ENCODE assay signal across 1 cellular context in genomic region chr6:13688692-13689196, GRCh38.
TF ChIP-seq lines count a peak whose summit lies in the region.

No MANE protein-coding gene starts in this region.

TF ChIP-seq in K562, 482 proteins besides CTCF, POLR2A, EP300 and RAD21 (continued from another document and continues in another):
- TF ChIP-seq RNF219 (CRISPR knock-in tag; IDR thresholded peaks at IDR 0.05) (no peak), CBX3 (IDR thresholded peaks at IDR 0.05; ENCODE audit: borderline replicate concordance in 1 of 2, low read length in 2 of 2) (peak in 1 of 2 experiments; percentile 90; a peak in 1 of 3 replicates), RBM15 (IDR thresholded peaks at IDR 0.05; ENCODE audit: insufficient read depth, low read length) (no peak), KLF13 (tag; IDR thresholded peaks at IDR 0.05; ENCODE audit: borderline replicate concordance, low read depth) (no peak), ZNF75A (CRISPR knock-in tag; IDR thresholded peaks at IDR 0.05) (no peak), SMAD1 (IDR thresholded peaks at IDR 0.05; ENCODE audit: low read depth, low read length, partially characterized antibody) (no peak), STAG1 (CRISPR knock-in tag; IDR thresholded peaks at IDR 0.05; ENCODE audit: borderline replicate concordance) (no peak), SIN3B (IDR thresholded peaks at IDR 0.05; ENCODE audit: low read depth) (no peak), ZNF655 (CRISPR knock-in tag; IDR thresholded peaks at IDR 0.05) (no peak), XRCC3 (IDR thresholded peaks at IDR 0.05) (no peak), TAF15 (IDR thresholded peaks at IDR 0.05; ENCODE audit: low read depth, low read length) (no peak), TOE1 (IDR thresholded peaks at IDR 0.05; ENCODE audit: borderline replicate concordance) (peak; percentile 40; the same call in 1 of the 2 replicates), TOE1 (CRISPR knock-in tag; IDR thresholded peaks at IDR 0.05; ENCODE audit: borderline replicate concordance, low read depth) (no peak), ZFX (CRISPR knock-in tag; IDR thresholded peaks at IDR 0.05) (no peak), ZNF408 (CRISPR knock-in tag; IDR thresholded peaks at IDR 0.05; ENCODE audit: low read depth) (no peak), HDAC2 (IDR thresholded peaks at IDR 0.05) (no peak; the same call in none of the 2 replicates), ZBTB33 (CRISPR knock-in tag; IDR thresholded peaks at IDR 0.05) (peak; percentile 50; the same call in 1 of the 2 replicates), ZBED1 (IDR thresholded peaks at IDR 0.05) (no peak; the same call in 1 of the 2 replicates), ZNF830 (CRISPR knock-in tag; IDR thresholded peaks at IDR 0.05) (no peak), TAL1 (IDR thresholded peaks at IDR 0.05) (peak; percentile 78), TBL1XR1 (IDR thresholded peaks at IDR 0.05; ENCODE audit: low read length in 2 of 2) (peak in 1 of 2 experiments; percentile 72; a peak in 1 of 4 replicates), MTA2 (IDR thresholded peaks at IDR 0.05; ENCODE audit: low read depth) (peak; percentile 71), ZNF436 (CRISPR knock-in tag; IDR thresholded peaks at IDR 0.05) (no peak), ZNF24 (IDR thresholded peaks at IDR 0.05) (no peak), HDAC8 (tag; IDR thresholded peaks at IDR 0.05) (no peak), TEAD4 (IDR thresholded peaks at IDR 0.05; ENCODE audit: low read length) (peak; percentile 89), TEAD4 (CRISPR knock-in tag; IDR thresholded peaks at IDR 0.05; ENCODE audit: borderline replicate concordance) (no peak), ZNF707 (CRISPR knock-in tag; conservative IDR thresholded peaks at IDR 0.05) (no peak), MBD1 (CRISPR knock-in tag; IDR thresholded peaks at IDR 0.05) (no peak), U2AF1 (optimal IDR thresholded peaks at IDR 0.05; ENCODE audit: low read depth, low read length) (no peak)
- TF ChIP-seq, protein P1, sequence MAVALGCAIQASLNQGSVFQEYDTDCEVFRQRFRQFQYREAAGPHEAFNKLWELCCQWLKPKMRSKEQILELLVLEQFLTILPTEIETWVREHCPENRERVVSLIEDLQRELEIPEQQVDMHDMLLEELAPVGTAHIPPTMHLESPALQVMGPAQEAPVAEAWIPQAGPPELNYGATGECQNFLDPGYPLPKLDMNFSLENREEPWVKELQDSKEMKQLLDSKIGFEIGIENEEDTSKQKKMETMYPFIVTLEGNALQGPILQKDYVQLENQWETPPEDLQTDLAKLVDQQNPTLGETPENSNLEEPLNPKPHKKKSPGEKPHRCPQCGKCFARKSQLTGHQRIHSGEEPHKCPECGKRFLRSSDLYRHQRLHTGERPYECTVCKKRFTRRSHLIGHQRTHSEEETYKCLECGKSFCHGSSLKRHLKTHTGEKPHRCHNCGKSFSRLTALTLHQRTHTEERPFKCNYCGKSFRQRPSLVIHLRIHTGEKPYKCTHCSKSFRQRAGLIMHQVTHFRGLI (CRISPR knock-in tag; IDR thresholded peaks at IDR 0.05): no peak
- TF ChIP-seq, protein P2, sequence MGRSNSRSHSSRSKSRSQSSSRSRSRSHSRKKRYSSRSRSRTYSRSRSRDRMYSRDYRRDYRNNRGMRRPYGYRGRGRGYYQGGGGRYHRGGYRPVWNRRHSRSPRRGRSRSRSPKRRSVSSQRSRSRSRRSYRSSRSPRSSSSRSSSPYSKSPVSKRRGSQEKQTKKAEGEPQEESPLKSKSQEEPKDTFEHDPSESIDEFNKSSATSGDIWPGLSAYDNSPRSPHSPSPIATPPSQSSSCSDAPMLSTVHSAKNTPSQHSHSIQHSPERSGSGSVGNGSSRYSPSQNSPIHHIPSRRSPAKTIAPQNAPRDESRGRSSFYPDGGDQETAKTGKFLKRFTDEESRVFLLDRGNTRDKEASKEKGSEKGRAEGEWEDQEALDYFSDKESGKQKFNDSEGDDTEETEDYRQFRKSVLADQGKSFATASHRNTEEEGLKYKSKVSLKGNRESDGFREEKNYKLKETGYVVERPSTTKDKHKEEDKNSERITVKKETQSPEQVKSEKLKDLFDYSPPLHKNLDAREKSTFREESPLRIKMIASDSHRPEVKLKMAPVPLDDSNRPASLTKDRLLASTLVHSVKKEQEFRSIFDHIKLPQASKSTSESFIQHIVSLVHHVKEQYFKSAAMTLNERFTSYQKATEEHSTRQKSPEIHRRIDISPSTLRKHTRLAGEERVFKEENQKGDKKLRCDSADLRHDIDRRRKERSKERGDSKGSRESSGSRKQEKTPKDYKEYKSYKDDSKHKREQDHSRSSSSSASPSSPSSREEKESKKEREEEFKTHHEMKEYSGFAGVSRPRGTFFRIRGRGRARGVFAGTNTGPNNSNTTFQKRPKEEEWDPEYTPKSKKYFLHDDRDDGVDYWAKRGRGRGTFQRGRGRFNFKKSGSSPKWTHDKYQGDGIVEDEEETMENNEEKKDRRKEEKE (IDR thresholded peaks at IDR 0.05; ENCODE audit: borderline replicate concordance in 1 of 2, control insufficient read depth in 1 of 2, low read depth in 2 of 2, low read length in 1 of 2): no peak
- TF ChIP-seq, protein P3, sequence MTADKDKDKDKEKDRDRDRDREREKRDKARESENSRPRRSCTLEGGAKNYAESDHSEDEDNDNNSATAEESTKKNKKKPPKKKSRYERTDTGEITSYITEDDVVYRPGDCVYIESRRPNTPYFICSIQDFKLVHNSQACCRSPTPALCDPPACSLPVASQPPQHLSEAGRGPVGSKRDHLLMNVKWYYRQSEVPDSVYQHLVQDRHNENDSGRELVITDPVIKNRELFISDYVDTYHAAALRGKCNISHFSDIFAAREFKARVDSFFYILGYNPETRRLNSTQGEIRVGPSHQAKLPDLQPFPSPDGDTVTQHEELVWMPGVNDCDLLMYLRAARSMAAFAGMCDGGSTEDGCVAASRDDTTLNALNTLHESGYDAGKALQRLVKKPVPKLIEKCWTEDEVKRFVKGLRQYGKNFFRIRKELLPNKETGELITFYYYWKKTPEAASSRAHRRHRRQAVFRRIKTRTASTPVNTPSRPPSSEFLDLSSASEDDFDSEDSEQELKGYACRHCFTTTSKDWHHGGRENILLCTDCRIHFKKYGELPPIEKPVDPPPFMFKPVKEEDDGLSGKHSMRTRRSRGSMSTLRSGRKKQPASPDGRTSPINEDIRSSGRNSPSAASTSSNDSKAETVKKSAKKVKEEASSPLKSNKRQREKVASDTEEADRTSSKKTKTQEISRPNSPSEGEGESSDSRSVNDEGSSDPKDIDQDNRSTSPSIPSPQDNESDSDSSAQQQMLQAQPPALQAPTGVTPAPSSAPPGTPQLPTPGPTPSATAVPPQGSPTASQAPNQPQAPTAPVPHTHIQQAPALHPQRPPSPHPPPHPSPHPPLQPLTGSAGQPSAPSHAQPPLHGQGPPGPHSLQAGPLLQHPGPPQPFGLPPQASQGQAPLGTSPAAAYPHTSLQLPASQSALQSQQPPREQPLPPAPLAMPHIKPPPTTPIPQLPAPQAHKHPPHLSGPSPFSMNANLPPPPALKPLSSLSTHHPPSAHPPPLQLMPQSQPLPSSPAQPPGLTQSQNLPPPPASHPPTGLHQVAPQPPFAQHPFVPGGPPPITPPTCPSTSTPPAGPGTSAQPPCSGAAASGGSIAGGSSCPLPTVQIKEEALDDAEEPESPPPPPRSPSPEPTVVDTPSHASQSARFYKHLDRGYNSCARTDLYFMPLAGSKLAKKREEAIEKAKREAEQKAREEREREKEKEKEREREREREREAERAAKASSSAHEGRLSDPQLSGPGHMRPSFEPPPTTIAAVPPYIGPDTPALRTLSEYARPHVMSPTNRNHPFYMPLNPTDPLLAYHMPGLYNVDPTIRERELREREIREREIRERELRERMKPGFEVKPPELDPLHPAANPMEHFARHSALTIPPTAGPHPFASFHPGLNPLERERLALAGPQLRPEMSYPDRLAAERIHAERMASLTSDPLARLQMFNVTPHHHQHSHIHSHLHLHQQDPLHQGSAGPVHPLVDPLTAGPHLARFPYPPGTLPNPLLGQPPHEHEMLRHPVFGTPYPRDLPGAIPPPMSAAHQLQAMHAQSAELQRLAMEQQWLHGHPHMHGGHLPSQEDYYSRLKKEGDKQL (CRISPR knock-in tag; IDR thresholded peaks at IDR 0.05; ENCODE audit: borderline replicate concordance): no peak
- TF ChIP-seq, protein P4, sequence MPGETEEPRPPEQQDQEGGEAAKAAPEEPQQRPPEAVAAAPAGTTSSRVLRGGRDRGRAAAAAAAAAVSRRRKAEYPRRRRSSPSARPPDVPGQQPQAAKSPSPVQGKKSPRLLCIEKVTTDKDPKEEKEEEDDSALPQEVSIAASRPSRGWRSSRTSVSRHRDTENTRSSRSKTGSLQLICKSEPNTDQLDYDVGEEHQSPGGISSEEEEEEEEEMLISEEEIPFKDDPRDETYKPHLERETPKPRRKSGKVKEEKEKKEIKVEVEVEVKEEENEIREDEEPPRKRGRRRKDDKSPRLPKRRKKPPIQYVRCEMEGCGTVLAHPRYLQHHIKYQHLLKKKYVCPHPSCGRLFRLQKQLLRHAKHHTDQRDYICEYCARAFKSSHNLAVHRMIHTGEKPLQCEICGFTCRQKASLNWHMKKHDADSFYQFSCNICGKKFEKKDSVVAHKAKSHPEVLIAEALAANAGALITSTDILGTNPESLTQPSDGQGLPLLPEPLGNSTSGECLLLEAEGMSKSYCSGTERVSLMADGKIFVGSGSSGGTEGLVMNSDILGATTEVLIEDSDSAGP (CRISPR knock-in tag; IDR thresholded peaks at IDR 0.05): no peak
- TF ChIP-seq, protein P5, sequence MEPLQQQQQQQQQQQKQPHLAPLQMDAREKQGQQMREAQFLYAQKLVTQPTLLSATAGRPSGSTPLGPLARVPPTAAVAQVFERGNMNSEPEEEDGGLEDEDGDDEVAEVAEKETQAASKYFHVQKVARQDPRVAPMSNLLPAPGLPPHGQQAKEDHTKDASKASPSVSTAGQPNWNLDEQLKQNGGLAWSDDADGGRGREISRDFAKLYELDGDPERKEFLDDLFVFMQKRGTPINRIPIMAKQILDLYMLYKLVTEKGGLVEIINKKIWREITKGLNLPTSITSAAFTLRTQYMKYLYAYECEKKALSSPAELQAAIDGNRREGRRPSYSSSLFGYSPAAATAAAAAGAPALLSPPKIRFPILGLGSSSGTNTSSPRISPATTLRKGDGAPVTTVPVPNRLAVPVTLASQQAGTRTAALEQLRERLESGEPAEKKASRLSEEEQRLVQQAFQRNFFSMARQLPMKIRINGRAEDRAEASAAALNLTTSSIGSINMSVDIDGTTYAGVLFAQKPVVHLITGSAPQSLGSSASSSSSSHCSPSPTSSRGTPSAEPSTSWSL (CRISPR knock-in tag; IDR thresholded peaks at IDR 0.05; ENCODE audit: borderline replicate concordance): no peak
